In the genomic region with DNA sequence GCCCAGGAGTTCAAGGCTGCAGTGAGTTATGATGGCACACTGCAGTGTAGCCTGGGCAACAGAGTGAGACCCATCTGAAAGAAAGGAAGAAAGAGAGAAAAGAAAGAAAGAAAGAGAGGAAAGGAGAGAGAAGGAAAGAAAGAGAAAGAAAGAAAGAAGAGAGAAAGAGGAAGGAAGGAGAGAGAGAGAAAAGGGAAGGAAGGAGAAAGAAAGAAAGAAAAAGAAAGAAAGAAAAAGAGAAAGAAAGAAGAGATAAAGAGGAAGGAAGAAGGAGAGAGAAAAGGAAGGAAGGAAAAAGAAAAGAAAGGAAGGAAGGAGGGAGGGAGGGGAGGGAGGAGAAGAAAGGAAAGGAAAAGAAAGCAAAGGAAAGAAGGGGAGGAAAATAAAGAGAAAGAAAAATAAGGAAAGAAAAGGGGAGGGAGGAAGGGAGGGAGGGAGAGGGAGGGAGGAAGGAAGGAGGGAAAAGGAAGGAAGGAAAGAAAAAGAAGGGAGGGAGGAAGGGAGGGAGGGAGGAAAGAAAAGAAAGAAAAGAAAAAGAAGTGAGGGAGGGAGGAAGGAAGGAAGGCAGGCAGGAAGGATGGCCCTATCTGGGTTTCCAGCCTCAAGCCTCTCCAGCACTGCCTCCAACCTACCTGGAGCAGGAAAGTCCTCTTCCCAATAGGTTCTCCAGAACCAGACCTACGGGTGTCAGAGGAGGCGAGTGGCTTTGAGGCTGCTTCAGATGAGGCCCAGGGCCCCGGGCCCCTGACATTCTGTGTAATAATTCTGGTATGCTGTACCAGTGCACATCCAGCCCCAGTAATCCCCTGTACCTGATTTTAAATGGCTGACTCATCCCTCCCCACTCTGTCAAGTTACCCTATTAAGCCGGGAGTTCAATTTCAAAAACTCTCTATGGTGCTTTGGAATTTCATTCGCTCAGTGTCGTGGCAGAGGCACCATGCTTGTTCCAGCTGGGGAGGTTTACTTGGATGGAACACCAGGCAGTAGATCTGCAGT, we compare ENCODE assay signal across 22 cellular contexts. TPM values are rescaled to one million over a fixed set of nuclear protein-coding genes. Genes with fewer than 3 reads are reported as not detected.
DNase-seq lines count a peak whose midpoint lies in the region; ATAC-seq and TF ChIP-seq lines count a peak whose summit lies in the region.
"Had no signal": no experiment of that assay in that cellular context is flagged by ENCODE, and none has a peak within 500 bp of the region (broad histone marks: within the 10 kb centered on the region; RNA-seq: fewer than 3 reads in every experiment).

No MANE protein-coding gene starts in this region.

- no peak overlapping the region for H3K27ac Mint-ChIP-seq in stimulated activated naive CD8-positive, alpha-beta T cell treated with anti-CD3 and anti-CD28 coated beads, Interleukin-15, amount 100 ng/mL, for 72 hours
- H3K27ac Mint-ChIP-seq: activated CD4-positive, alpha-beta T cell treated with anti-CD3 and anti-CD28 coated beads, Interleukin-2, amount 10 ng/mL, durations not matched to agents 7 days and 5 days; activated naive CD4-positive, alpha-beta T cell treated with anti-CD3 and anti-CD28 coated beads, Interleukin-2, amount 10 ng/mL, durations not matched to agents 7 days and 5 days; neural progenitor cell; type B pancreatic cell had no signal

- no peak overlapping the region for H3K4me3 ChIP-seq in PC-9
- H3K4me3 ChIP-seq: neural progenitor cell, stomach had no signal

- H3K9me3 ChIP-seq in PC-9 (ENCODE audit: insufficient read depth, low read depth), result no peaks in the 10 kb centered on the region
- H3K9me3 ChIP-seq: stomach had no signal

- no peaks in the 10 kb centered on the region for H3K4me1 Mint-ChIP-seq in stimulated activated naive CD8-positive, alpha-beta T cell treated with anti-CD3 and anti-CD28 coated beads, Interleukin-15, amount 100 ng/mL, for 72 hours
- H3K4me1 Mint-ChIP-seq: activated CD4-positive, alpha-beta T cell treated with anti-CD3 and anti-CD28 coated beads, Interleukin-2, amount 10 ng/mL, durations not matched to agents 7 days and 5 days; activated naive CD4-positive, alpha-beta T cell treated with anti-CD3 and anti-CD28 coated beads, Interleukin-2, amount 10 ng/mL, durations not matched to agents 7 days and 5 days had no signal

- TF ChIP-seq CTCF in PC-9 (conservative IDR thresholded peaks at IDR 0.05), result no peak

- no peaks in the 10 kb centered on the region for H4K20me1 ChIP-seq in PC-9 (ENCODE audit: insufficient read depth)

- no peaks in the 10 kb centered on the region for H3K27me3 ChIP-seq in PC-9 (ENCODE audit: insufficient read depth, low read depth)

- no peaks in the 10 kb centered on the region for H3K9me2 ChIP-seq in PC-9 (ENCODE audit: insufficient read depth)

- ATAC-seq in stimulated activated naive CD8-positive, alpha-beta T cell treated with anti-CD3 and anti-CD28 coated beads, Interleukin-15, amount 100 ng/mL, for 72 hours, result peak; percentile 22
- no peak for ATAC-seq in stimulated activated naive CD8-positive, alpha-beta T cell treated with anti-CD3 and anti-CD28 coated beads, Interleukin-15, Interleukin-2, amounts not matched to agents 100 U/mL and 50 U/mL, for 24 hours
- ATAC-seq in HG03520 (IDR thresholded peaks at IDR 0.05; ENCODE audit: unreplicated experiment), result no peak
- no peak for ATAC-seq in GM18867 (IDR thresholded peaks at IDR 0.05; ENCODE audit: unreplicated experiment)
- ATAC-seq: left lobe of liver, Panc1, right cardiac atrium had no signal

- no peak overlapping the region for H3K4me2 ChIP-seq in PC-9
- H3K4me2 ChIP-seq: neural progenitor cell had no signal

- no peak for DNase-seq in stimulated activated naive CD8-positive, alpha-beta T cell treated with anti-CD3 and anti-CD28 coated beads, Interleukin-15, amount 100 ng/mL, for 72 hours
- no peak for DNase-seq in stimulated activated naive CD8-positive, alpha-beta T cell treated with anti-CD3 and anti-CD28 coated beads, Interleukin-15, Interleukin-2, amounts not matched to agents 100 U/mL and 50 U/mL, for 24 hours
- DNase-seq in PC-9, result peak; percentile 14 to 53
- peak; percentile 37 for DNase-seq in glomerular visceral epithelial cell (ENCODE audit: extremely low spot score)
- no peak for DNase-seq in NCI-H128 (lab: John Stamatoyannopoulos, UW; ENCODE audit: unreplicated experiment)
- no peak for DNase-seq in activated CD4-positive, alpha-beta T cell treated with anti-CD3 and anti-CD28 coated beads, Interleukin-2, amount 50 U/mL, for 48 hours
- DNase-seq: activated CD4-positive, alpha-beta T cell treated with anti-CD3 and anti-CD28 coated beads, Interleukin-2, amount 10 ng/mL, durations not matched to agents 7 days and 5 days; activated naive CD4-positive, alpha-beta T cell treated with anti-CD3 and anti-CD28 coated beads, Interleukin-2, amount 10 ng/mL, durations not matched to agents 7 days and 5 days; activated T-cell treated with anti-CD3 and anti-CD28 coated beads for 4 hours; dermis blood vessel endothelial cell; foreskin melanocyte; NCI-H1436; NCI-H2171; NCI-H774; right cardiac atrium; stomach had no signal

- CTCF ChIA-PET in PC-9 (lab: Charles Lee), result no interaction called here

- H3K36me3 ChIP-seq in PC-9 (ENCODE audit: low read depth), result no peaks in the 10 kb centered on the region
- H3K36me3 ChIP-seq: neural progenitor cell, stomach had no signal

- H3K9me3 Mint-ChIP-seq in stimulated activated naive CD8-positive, alpha-beta T cell treated with anti-CD3 and anti-CD28 coated beads, Interleukin-15, amount 100 ng/mL, for 72 hours, result no peaks in the 10 kb centered on the region
- H3K9me3 Mint-ChIP-seq: activated CD4-positive, alpha-beta T cell treated with anti-CD3 and anti-CD28 coated beads, Interleukin-2, amount 10 ng/mL, durations not matched to agents 7 days and 5 days; activated naive CD4-positive, alpha-beta T cell treated with anti-CD3 and anti-CD28 coated beads, Interleukin-2, amount 10 ng/mL, durations not matched to agents 7 days and 5 days; neural progenitor cell; type B pancreatic cell had no signal

- no peaks in the 10 kb centered on the region for H3K79me2 ChIP-seq in PC-9 (ENCODE audit: low read depth)

- BruUV-seq in PC-9 (replicated peaks; lab: Mats Ljungman, UMichigan), result no TSS peak

- no peak overlapping the region for H3K27ac ChIP-seq in PC-9
- H3K27ac ChIP-seq: neural progenitor cell, stomach had no signal

- no peak overlapping the region for H2AFZ ChIP-seq in PC-9
- H2AFZ ChIP-seq: neural progenitor cell had no signal

- H3K4me3 Mint-ChIP-seq in stimulated activated naive CD8-positive, alpha-beta T cell treated with anti-CD3 and anti-CD28 coated beads, Interleukin-15, amount 100 ng/mL, for 72 hours, result no peak overlapping the region
- H3K4me3 Mint-ChIP-seq: activated CD4-positive, alpha-beta T cell treated with anti-CD3 and anti-CD28 coated beads, Interleukin-2, amount 10 ng/mL, durations not matched to agents 7 days and 5 days; activated naive CD4-positive, alpha-beta T cell treated with anti-CD3 and anti-CD28 coated beads, Interleukin-2, amount 10 ng/mL, durations not matched to agents 7 days and 5 days; neural progenitor cell; type B pancreatic cell had no signal

- intact Hi-C loops in PC-9 (cut with micrococcal nuclease; ENCODE audit: unreplicated experiment), result no loop called here

- H3K27me3 Mint-ChIP-seq in stimulated activated naive CD8-positive, alpha-beta T cell treated with anti-CD3 and anti-CD28 coated beads, Interleukin-15, amount 100 ng/mL, for 72 hours, result peaks cover 37% of the 10 kb centered on the region

- 0 out of 2 replicates have a peak, but pooled peaks cover 4% of the 10 kb centered on the region for H3K4me1 ChIP-seq in PC-9 (replicated peaks; ENCODE audit: insufficient read depth)

- H3F3A ChIP-seq in PC-9 (ENCODE audit: insufficient read depth, low read depth), result no peaks in the 10 kb centered on the region; the same call in 1 of the 2 replicates

- POLR2A ChIA-PET in PC-9 (lab: Charles Lee; ENCODE audit: unreplicated experiment), result no interaction called here

RNA-seq across cellular contexts. Expression of a gene that starts 6.8 kb away (rescaled TPM):
- total RNA-seq in PC-9 (2021), result 57.4 and 61.9 TPM in 2 replicates

Comparison
In these comparisons a context has a peak if more than half of its experiments do, and no peak if none do; other contexts are left out.
1. DNase-seq: peak in PC-9 (2 of 2) and glomerular visceral epithelial cell (single experiment); none in stimulated activated naive CD8-positive, alpha-beta T cell treated with anti-CD3 and anti-CD28 coated beads, Interleukin-15, amount 100 ng/mL, for 72 hours (0 of 2), stimulated activated naive CD8-positive, alpha-beta T cell treated with anti-CD3 and anti-CD28 coated beads, Interleukin-15, Interleukin-2, amounts not matched to agents 100 U/mL and 50 U/mL, for 24 hours (single experiment), NCI-H128 (single experiment) and activated CD4-positive, alpha-beta T cell treated with anti-CD3 and anti-CD28 coated beads, Interleukin-2, amount 50 U/mL, for 48 hours (0 of 2).